ENCODE assay signal across 9 cellular contexts in genomic region chr7:90262438-90262837, GRCh38. TPM values are rescaled to one million over a fixed set of nuclear protein-coding genes. Genes with fewer than 3 reads are reported as not detected.
DNase-seq lines count a peak whose midpoint lies in the region; ATAC-seq, FAIRE-seq and TF ChIP-seq lines count a peak whose summit lies in the region.
"Had no signal": no experiment of that assay in that cellular context is flagged by ENCODE, and none has a peak within 500 bp of the region (broad histone marks: within the 10 kb centered on the region; RNA-seq: fewer than 3 reads in every experiment).

No MANE protein-coding gene starts in this region.

- no peaks in the 10 kb centered on the region for H3K9me3 Mint-ChIP-seq in nephron progenitor cell
- no peaks in the 10 kb centered on the region for H3K9me3 Mint-ChIP-seq in activated CD4-positive, alpha-beta T cell treated with anti-CD3 and anti-CD28 coated beads, Interleukin-2, amount 10 ng/mL, durations not matched to agents 7 days and 5 days

- no peaks in the 10 kb centered on the region for H3K27me3 Mint-ChIP-seq in nephron progenitor cell (ENCODE audit: low read depth, poor library complexity)
- peaks cover 7% of the 10 kb centered on the region for H3K27me3 Mint-ChIP-seq in activated CD4-positive, alpha-beta T cell treated with anti-CD3 and anti-CD28 coated beads, Interleukin-2, amount 10 ng/mL, durations not matched to agents 7 days and 5 days

- H3K27ac Mint-ChIP-seq in nephron progenitor cell: no peak overlapping the region
- H3K27ac Mint-ChIP-seq in activated CD4-positive, alpha-beta T cell treated with anti-CD3 and anti-CD28 coated beads, Interleukin-2, amount 10 ng/mL, durations not matched to agents 7 days and 5 days: no peak overlapping the region
- H3K27ac Mint-ChIP-seq: activated naive CD8-positive, alpha-beta T cell had no signal

- intact Hi-C loops in heart left ventricle (cut with DNase I): loop anchor here in 7 of 10 donors (2.0 to 10.0 kb wide), 4 partner anchors 108 to 162 kb away; partner anchors contain the start of gene STEAP1 (in 6 of the 7)
- intact Hi-C loops in cardiac septum (cut with DNase I): loop anchor here (2.0 kb wide), 1 partner anchor 108 kb away; the partner anchor contains the start of gene STEAP1

- FAIRE-seq in colon (lab: Jason Lieb, UNC): peak; percentile 98

- H3K27me3 ChIP-seq in heart left ventricle: no peaks in the 10 kb centered on the region

- H3K27ac ChIP-seq in heart left ventricle: no peak overlapping the region

- H3K4me3 ChIP-seq in heart left ventricle: no peak overlapping the region

- POLR2A ChIA-PET in activated CD4-positive, alpha-beta T cell treated with anti-CD3 and anti-CD28 coated beads, Interleukin-2, amount 10 ng/mL, durations not matched to agents 7 days and 5 days (lab: Charles Lee): no interaction called here

- DNase-seq in heart left ventricle (no peak), cardiac septum (ENCODE audit: low spot score) (no peak), NCI-H2227 treated with DMSO at 0.1 percent for 48 hours (lab: John Stamatoyannopoulos, UW) (peak; percentile 29), nephron progenitor cell (no peak), SHP77 (lab: John Stamatoyannopoulos, UW) (no peak)
- no peak for DNase-seq in activated CD4-positive, alpha-beta T cell treated with anti-CD3 and anti-CD28 coated beads, Interleukin-2, amount 10 ng/mL, durations not matched to agents 7 days and 5 days

- CTCF ChIA-PET in activated CD4-positive, alpha-beta T cell treated with anti-CD3 and anti-CD28 coated beads, Interleukin-2, amount 10 ng/mL, durations not matched to agents 7 days and 5 days (lab: Charles Lee): no interaction called here

- H3K9me3 ChIP-seq in heart left ventricle: no peaks in the 10 kb centered on the region

- TF ChIP-seq POLR2A in heart left ventricle (IDR thresholded peaks at IDR 0.05): no peak

- H3K36me3 ChIP-seq in heart left ventricle: no peaks in the 10 kb centered on the region

- no peaks in the 10 kb centered on the region for H3K36me3 Mint-ChIP-seq in nephron progenitor cell (ENCODE audit: low read depth)
- no peaks in the 10 kb centered on the region for H3K36me3 Mint-ChIP-seq in activated CD4-positive, alpha-beta T cell treated with anti-CD3 and anti-CD28 coated beads, Interleukin-2, amount 10 ng/mL, durations not matched to agents 7 days and 5 days (ENCODE audit: low read depth)
- H3K36me3 Mint-ChIP-seq: activated naive CD8-positive, alpha-beta T cell had no signal

- H3K4me1 Mint-ChIP-seq in nephron progenitor cell: no peaks in the 10 kb centered on the region
- no peaks in the 10 kb centered on the region for H3K4me1 Mint-ChIP-seq in activated CD4-positive, alpha-beta T cell treated with anti-CD3 and anti-CD28 coated beads, Interleukin-2, amount 10 ng/mL, durations not matched to agents 7 days and 5 days

- TF ChIP-seq CTCF in heart left ventricle (IDR thresholded peaks at IDR 0.05): peak in 11 of 12 donors; percentile 26 to 61 (median 40)
- peak; percentile 49 for TF ChIP-seq CTCF in nephron progenitor cell (IDR thresholded peaks at IDR 0.05)

- H3K4me3 Mint-ChIP-seq in nephron progenitor cell: no peak overlapping the region
- H3K4me3 Mint-ChIP-seq in activated CD4-positive, alpha-beta T cell treated with anti-CD3 and anti-CD28 coated beads, Interleukin-2, amount 10 ng/mL, durations not matched to agents 7 days and 5 days: no peak overlapping the region
- H3K4me3 Mint-ChIP-seq: activated naive CD8-positive, alpha-beta T cell had no signal

- H3K4me1 ChIP-seq in heart left ventricle: no peaks in the 10 kb centered on the region

- ATAC-seq in heart left ventricle (peak in 1 of 4 donors; percentile 66), HG02852 (IDR thresholded peaks at IDR 0.05; ENCODE audit: unreplicated experiment) (peak; percentile 80)

RNA-seq across cellular contexts. Expression of gene CFAP69, which starts 17.5 kb away (rescaled TPM):
- total RNA-seq in heart left ventricle: 1 to 10 TPM; 1.3 to 4.5 (median 2.7) TPM
- 1 to 10 TPM; 1.0 to 1.3 TPM for polyA plus RNA-seq in heart left ventricle
- 3.6 TPM for total RNA-seq in cardiac septum
- total RNA-seq in activated CD4-positive, alpha-beta T cell treated with anti-CD3 and anti-CD28 coated beads, Interleukin-2, amount 10 ng/mL, durations not matched to agents 7 days and 5 days: not detected

RNA-seq across cellular contexts. Expression of gene STEAP2, which starts 50.9 kb away (rescaled TPM):
- total RNA-seq in heart left ventricle: 10 to 100 TPM in 3 of 9 donors, 1 to 10 TPM in 6; 6.2 to 16.7 (median 9.1) TPM
- polyA plus RNA-seq in heart left ventricle: 1 to 10 TPM; 1.4 to 4.1 TPM
- 15.9 TPM for total RNA-seq in cardiac septum
- total RNA-seq in activated CD4-positive, alpha-beta T cell treated with anti-CD3 and anti-CD28 coated beads, Interleukin-2, amount 10 ng/mL, durations not matched to agents 7 days and 5 days: not detected

RNA-seq across cellular contexts. Expression of gene FAM237B, which starts 58.7 kb away (rescaled TPM):
- total RNA-seq in heart left ventricle: not detected
- polyA plus RNA-seq in heart left ventricle: not detected
- total RNA-seq in cardiac septum: not detected
- not detected for total RNA-seq in activated CD4-positive, alpha-beta T cell treated with anti-CD3 and anti-CD28 coated beads, Interleukin-2, amount 10 ng/mL, durations not matched to agents 7 days and 5 days

Comparison
In these comparisons a context has a peak if more than half of its experiments do, and no peak if none do; other contexts are left out.
1. RNA of gene STEAP2, which starts 50.9 kb away (total RNA-seq): 15.9 TPM in cardiac septum (single experiment) and 6.2 to 16.7 TPM in heart left ventricle; not detected in activated CD4-positive, alpha-beta T cell treated with anti-CD3 and anti-CD28 coated beads, Interleukin-2, amount 10 ng/mL, durations not matched to agents 7 days and 5 days; every median in the first group is over 4 times any median in the second.